In genomic region chr14:89167705-89168104, GRCh38 we compare ENCODE assay signal across 24 cellular contexts.
"Had no signal": no experiment of that assay in that cellular context is flagged by ENCODE, and none has a peak within 500 bp of the region (broad histone marks: within the 10 kb centered on the region; RNA-seq: fewer than 3 reads in every experiment).

No MANE protein-coding gene starts in this region.

- H3K4me3 Mint-ChIP-seq: activated CD4-positive, alpha-beta memory T cell treated with anti-CD3 and anti-CD28 coated beads for 36 hours; activated CD4-positive, alpha-beta T cell treated with anti-CD3 and anti-CD28 coated beads, Interleukin-2, amount 10 ng/mL, durations not matched to agents 24 days and 14 days; activated naive CD8-positive, alpha-beta T cell treated with anti-CD3 and anti-CD28 coated beads, Interleukin-2, amount 10 ng/mL, durations not matched to agents 7 days and 5 days; activated T-cell treated with anti-CD3 and anti-CD28 coated beads, Interleukin-2, amount 50 U/mL, for 24 hours; activated T-helper 17 cell treated with anti-CD3 and anti-CD28 coated beads, Interleukin-2, amount 50 U/mL, for 72 hours; nephron progenitor cell; stimulated activated naive CD8-positive, alpha-beta T cell treated with anti-CD3 and anti-CD28 coated beads, Interleukin-15, amount 100 ng/mL, for 72 hours; type B pancreatic cell had no signal

- H3K27me3 Mint-ChIP-seq: activated CD4-positive, alpha-beta memory T cell treated with anti-CD3 and anti-CD28 coated beads for 36 hours; activated CD4-positive, alpha-beta T cell treated with anti-CD3 and anti-CD28 coated beads, Interleukin-2, amount 10 ng/mL, durations not matched to agents 24 days and 14 days; activated naive CD8-positive, alpha-beta T cell treated with anti-CD3 and anti-CD28 coated beads, Interleukin-2, amount 10 ng/mL, durations not matched to agents 7 days and 5 days; activated T-cell treated with anti-CD3 and anti-CD28 coated beads, Interleukin-2, amount 50 U/mL, for 24 hours; activated T-helper 17 cell treated with anti-CD3 and anti-CD28 coated beads, Interleukin-2, amount 50 U/mL, for 72 hours; stimulated activated naive CD8-positive, alpha-beta T cell treated with anti-CD3 and anti-CD28 coated beads, Interleukin-15, amount 100 ng/mL, for 72 hours; type B pancreatic cell had no signal

- H3K4me3 ChIP-seq: skin epidermis, uterus had no signal

- ATAC-seq: activated T-helper 17 cell treated with anti-CD3 and anti-CD28 coated beads, Interleukin-2, amount 50 U/mL, for 72 hours; left cardiac atrium; left ventricle myocardium superior; sciatic nerve; stimulated activated naive CD8-positive, alpha-beta T cell treated with anti-CD3 and anti-CD28 coated beads, Interleukin-15, amount 100 ng/mL, for 72 hours had no signal

- H3K27ac Mint-ChIP-seq: activated CD4-positive, alpha-beta memory T cell treated with anti-CD3 and anti-CD28 coated beads for 36 hours; activated CD4-positive, alpha-beta T cell treated with anti-CD3 and anti-CD28 coated beads, Interleukin-2, amount 10 ng/mL, durations not matched to agents 24 days and 14 days; activated naive CD8-positive, alpha-beta T cell treated with anti-CD3 and anti-CD28 coated beads, Interleukin-2, amount 10 ng/mL, durations not matched to agents 7 days and 5 days; activated T-cell treated with anti-CD3 and anti-CD28 coated beads, Interleukin-2, amount 50 U/mL, for 24 hours; activated T-helper 17 cell treated with anti-CD3 and anti-CD28 coated beads, Interleukin-2, amount 50 U/mL, for 72 hours; nephron progenitor cell; progenitor cell of endocrine pancreas; stimulated activated naive CD8-positive, alpha-beta T cell treated with anti-CD3 and anti-CD28 coated beads, Interleukin-15, amount 100 ng/mL, for 72 hours; type B pancreatic cell had no signal

- H3K4me1 Mint-ChIP-seq: activated T-helper 17 cell treated with anti-CD3 and anti-CD28 coated beads, Interleukin-2, amount 50 U/mL, for 72 hours; nephron progenitor cell had no signal

- DNase-seq: activated CD4-positive, alpha-beta memory T cell treated with anti-CD3 and anti-CD28 coated beads for 36 hours; activated CD4-positive, alpha-beta T cell treated with anti-CD3 and anti-CD28 coated beads, Interleukin-2, amount 10 ng/mL, durations not matched to agents 24 days and 14 days; activated CD4-positive, CD25-positive, alpha-beta regulatory T cell treated with anti-CD3 and anti-CD28 coated beads, Interleukin-2, amount 50 U/mL, for 72 hours; activated CD8-positive, alpha-beta memory T cell treated with anti-CD3 and anti-CD28 coated beads, Interleukin-2, amount 50 U/mL, for 4 hours; activated naive CD8-positive, alpha-beta T cell treated with anti-CD3 and anti-CD28 coated beads, Interleukin-2, amount 10 ng/mL, durations not matched to agents 7 days and 5 days; activated T-cell treated with anti-CD3 and anti-CD28 coated beads, Interleukin-2, amount 50 U/mL, for 24 hours; amniotic stem cell; brain microvascular endothelial cell; left cardiac atrium; left ventricle myocardium superior; nephron progenitor cell; stimulated activated CD4-positive, alpha-beta T cell treated with anti-CD3 and anti-CD28 coated beads, Interleukin-12 subunit alpha, Interleukin-12 subunit beta, amount 100 ng/mL, for 4 hours; stimulated activated CD4-positive, alpha-beta T cell treated with anti-CD3 and anti-CD28 coated beads, Interleukin-4, amount 100 ng/mL, for 1 hour; stimulated activated naive CD8-positive, alpha-beta T cell treated with anti-CD3 and anti-CD28 coated beads, Interleukin-15, amount 100 ng/mL, for 72 hours; substantia nigra; uterus; WERI-Rb-1 had no signal

- H3K9me3 Mint-ChIP-seq: activated CD4-positive, alpha-beta T cell treated with anti-CD3 and anti-CD28 coated beads, Interleukin-2, amount 10 ng/mL, durations not matched to agents 24 days and 14 days; activated T-helper 17 cell treated with anti-CD3 and anti-CD28 coated beads, Interleukin-2, amount 50 U/mL, for 72 hours had no signal

- H3K36me3 ChIP-seq: brain microvascular endothelial cell, uterus, WERI-Rb-1 had no signal

- H3K27me3 ChIP-seq: brain microvascular endothelial cell, neutrophil, uterus had no signal

- H3K9me3 ChIP-seq: neutrophil had no signal

- H3K27ac ChIP-seq: brain microvascular endothelial cell, epithelial cell of prostate, neutrophil, skin epidermis, uterus, WERI-Rb-1 had no signal
